1 cellular context compared by ENCODE assay signal in genomic region chr9:131738293-131738692, GRCh38.
TF ChIP-seq lines count a peak whose summit lies in the region.

No MANE protein-coding gene starts in this region.

TF ChIP-seq in IMR-90, 13 proteins besides CTCF, POLR2A, EP300 and RAD21 (continued from another document):
- TF ChIP-seq ELK1 (IDR thresholded peaks at IDR 0.05; ENCODE audit: borderline replicate concordance, low read depth, low read length) = no peak
TF ChIP-seq in IMR-90: peak in this region for 0.
